In genomic region chr5:54835642-54836041, GRCh38 we compare ENCODE assay signal across 20 cellular contexts.
A peak's percentile ranks its signal among the peaks of the same experiment; 100 is the strongest.
DNase-seq lines count a peak whose midpoint lies in the region; ATAC-seq and TF ChIP-seq lines count a peak whose summit lies in the region.
"Had no signal": no experiment of that assay in that cellular context is flagged by ENCODE, and none has a peak within 500 bp of the region (broad histone marks: within the 10 kb centered on the region; RNA-seq: fewer than 3 reads in every experiment).

No MANE protein-coding gene starts in this region.

- DNase-seq in HS-5 (ENCODE audit: low read depth) = peak; percentile 67
- DNase-seq in amniotic epithelial cell (ENCODE audit: low read depth) = peak; percentile 90
- DNase-seq in fibroblast of the aortic adventitia (ENCODE audit: low read depth) = peak; percentile 83
- no peak for DNase-seq in smooth muscle cell (lab: John Stamatoyannopoulos, UW; ENCODE audit: unreplicated experiment)
- no peak for DNase-seq in endothelial cell (ENCODE audit: low spot score)
- no peak for DNase-seq in stimulated activated naive B cell treated with anti-CD40 and anti-IgM and Interleukin-4, amounts not matched to agents 10 μg/mL and 1 μg/mL and 100 μg/mL, for 72 hours
- DNase-seq: activated CD4-positive, alpha-beta T cell treated with anti-CD3 and anti-CD28 coated beads, Interleukin-2, amount 50 U/mL, for 48 hours; activated naive CD4-positive, alpha-beta T cell treated with anti-CD3 and anti-CD28 coated beads, Interleukin-2, amount 50 U/mL, for 16 hours; heart right ventricle; islet precursor cell; mammary epithelial cell; MG63; naive B cell had no signal

- no peak overlapping the region for H3K27ac Mint-ChIP-seq in endothelial cell (ENCODE audit: unreplicated experiment)
- no peak overlapping the region for H3K27ac Mint-ChIP-seq in stimulated activated naive B cell treated with anti-CD40 and anti-IgM and Interleukin-4, amounts not matched to agents 10 μg/mL and 1 μg/mL and 100 μg/mL, for 72 hours
- H3K27ac Mint-ChIP-seq: brain had no signal

- no peaks in the 10 kb centered on the region for H3K36me3 Mint-ChIP-seq in endothelial cell (ENCODE audit: low read depth, unreplicated experiment)
- H3K36me3 Mint-ChIP-seq in stimulated activated naive B cell treated with anti-CD40 and anti-IgM and Interleukin-4, amounts not matched to agents 10 μg/mL and 1 μg/mL and 100 μg/mL, for 72 hours = peaks cover 0 to 3% of the 10 kb centered on the region in 2 donors
- H3K36me3 Mint-ChIP-seq: brain, naive B cell had no signal

- no peaks in the 10 kb centered on the region for H3F3A ChIP-seq in smooth muscle cell (ENCODE audit: low read depth)

- no peaks in the 10 kb centered on the region for H3K79me2 ChIP-seq in smooth muscle cell (ENCODE audit: low read depth)

- H3K27ac ChIP-seq in smooth muscle cell (ENCODE audit: low read depth) = peak overlapping the region; percentile 30
- H3K27ac ChIP-seq: BLaER1, thoracic aorta, VCaP had no signal

- no peaks in the 10 kb centered on the region for H3K36me3 ChIP-seq in smooth muscle cell (ENCODE audit: low read depth)
- H3K36me3 ChIP-seq: BLaER1, heart right ventricle, MG63, thoracic aorta had no signal

- no peak for TF ChIP-seq CTCF in fibroblast of the aortic adventitia (IDR thresholded peaks at IDR 0.05; ENCODE audit: insufficient read depth, low read length)
- no peak for TF ChIP-seq CTCF in smooth muscle cell (IDR thresholded peaks at IDR 0.05; ENCODE audit: borderline replicate concordance, insufficient read depth, poor library complexity, severe bottlenecking)
- TF ChIP-seq CTCF in endothelial cell (IDR thresholded peaks at IDR 0.05; ENCODE audit: unreplicated experiment) = no peak

- H3K4me3 ChIP-seq in fibroblast of the aortic adventitia (ENCODE audit: low read depth, low read length) (no peak overlapping the region), smooth muscle cell (no peak overlapping the region)
- H3K4me3 ChIP-seq: BLaER1, heart right ventricle, MG63, thoracic aorta had no signal

- H3K9ac ChIP-seq in smooth muscle cell (ENCODE audit: low read depth) = no peak overlapping the region
- H3K9ac ChIP-seq: BLaER1 had no signal

- H3K27me3 ChIP-seq in smooth muscle cell (ENCODE audit: low read depth) = no peaks in the 10 kb centered on the region
- H3K27me3 ChIP-seq: BLaER1, heart right ventricle, MG63 had no signal

- no peaks in the 10 kb centered on the region for H3K27me3 Mint-ChIP-seq in endothelial cell (ENCODE audit: unreplicated experiment)
- H3K27me3 Mint-ChIP-seq in stimulated activated naive B cell treated with anti-CD40 and anti-IgM and Interleukin-4, amounts not matched to agents 10 μg/mL and 1 μg/mL and 100 μg/mL, for 72 hours = no peaks in the 10 kb centered on the region
- H3K27me3 Mint-ChIP-seq: naive B cell had no signal

- peaks cover 8% of the 10 kb centered on the region for H3K4me1 ChIP-seq in smooth muscle cell (ENCODE audit: low read depth)

- peaks cover 13% of the 10 kb centered on the region for H3K4me1 Mint-ChIP-seq in endothelial cell (ENCODE audit: unreplicated experiment)
- H3K4me1 Mint-ChIP-seq in stimulated activated naive B cell treated with anti-CD40 and anti-IgM and Interleukin-4, amounts not matched to agents 10 μg/mL and 1 μg/mL and 100 μg/mL, for 72 hours = peaks cover 29 to 47% of the 10 kb centered on the region in 2 donors

- no peak overlapping the region for H2AFZ ChIP-seq in smooth muscle cell (ENCODE audit: low read depth)

- ATAC-seq in GM18498 (IDR thresholded peaks at IDR 0.05; ENCODE audit: unreplicated experiment) (no peak), HG03045 (IDR thresholded peaks at IDR 0.05; ENCODE audit: unreplicated experiment) (no peak)
- no peak for ATAC-seq in stimulated activated naive B cell treated with anti-CD40 and anti-IgM and Interleukin-4, amounts not matched to agents 10 μg/mL and 1 μg/mL and 100 μg/mL, for 72 hours (replicated peaks)
- ATAC-seq: heart right ventricle, HepG2 had no signal

- no peaks in the 10 kb centered on the region for H4K20me1 ChIP-seq in smooth muscle cell (ENCODE audit: low read depth)
- H4K20me1 ChIP-seq: BLaER1 had no signal

- WGBS in smooth muscle cell (ENCODE audit: low lambda C conversion rate) = 43% methylated on average over 2 of the region's 2 CpGs

- H3K4me2 ChIP-seq in smooth muscle cell = peak overlapping the region; percentile 34
- H3K4me2 ChIP-seq: BLaER1 had no signal

- no peaks in the 10 kb centered on the region for H3K9me3 ChIP-seq in smooth muscle cell (replicated peaks; ENCODE audit: low read depth)
- H3K9me3 ChIP-seq: BLaER1, heart right ventricle, MG63, thoracic aorta had no signal

- H3K9me3 Mint-ChIP-seq in endothelial cell (ENCODE audit: unreplicated experiment) = no peaks in the 10 kb centered on the region
- no peaks in the 10 kb centered on the region for H3K9me3 Mint-ChIP-seq in stimulated activated naive B cell treated with anti-CD40 and anti-IgM and Interleukin-4, amounts not matched to agents 10 μg/mL and 1 μg/mL and 100 μg/mL, for 72 hours
- H3K9me3 Mint-ChIP-seq: naive B cell had no signal

- H3K4me3 Mint-ChIP-seq in endothelial cell (ENCODE audit: unreplicated experiment) = no peak overlapping the region
- no peak overlapping the region for H3K4me3 Mint-ChIP-seq in stimulated activated naive B cell treated with anti-CD40 and anti-IgM and Interleukin-4, amounts not matched to agents 10 μg/mL and 1 μg/mL and 100 μg/mL, for 72 hours
- H3K4me3 Mint-ChIP-seq: brain had no signal

Comparison
In these comparisons a context has a peak if more than half of its experiments do, and no peak if none do; other contexts are left out.
1. DNase-seq: peak in HS-5 (single experiment), amniotic epithelial cell (single experiment) and fibroblast of the aortic adventitia (single experiment); none in smooth muscle cell (single experiment), endothelial cell (single experiment) and stimulated activated naive B cell treated with anti-CD40 and anti-IgM and Interleukin-4, amounts not matched to agents 10 μg/mL and 1 μg/mL and 100 μg/mL, for 72 hours (single experiment).